Comparison of ENCODE assay signal across 23 cellular contexts in genomic region chr11:78722786-78723185, GRCh38.
"Had no signal": no experiment of that assay in that cellular context is flagged by ENCODE, and none has a peak within 500 bp of the region (broad histone marks: within the 10 kb centered on the region; RNA-seq: fewer than 3 reads in every experiment).

No MANE protein-coding gene starts in this region.

- H3K4me1 ChIP-seq: ascending aorta, prostate gland, right atrium auricular region, spleen, testis had no signal

- H3K36me3 ChIP-seq: neutrophil, ovary, prostate gland, right atrium auricular region, spleen had no signal

- H3K9me3 ChIP-seq: ascending aorta, neutrophil, ovary, prostate gland, right atrium auricular region, spleen, testis had no signal

- H3K4me3 Mint-ChIP-seq: activated CD8-positive, alpha-beta T cell treated with anti-CD3 and anti-CD28 coated beads, Interleukin-2, amount 10 ng/mL, durations not matched to agents 7 days and 5 days; activated naive CD4-positive, alpha-beta T cell treated with anti-CD3 and anti-CD28 coated beads, Interleukin-2, amount 50 U/mL, for 24 hours; activated T-helper 1 cell treated with anti-CD3 and anti-CD28 coated beads, Interleukin-12 subunit alpha, Interleukin-12 subunit beta, Interleukin-2, Interleukin-4 antibody, amounts not matched to agents 30 ng/mL and 10 ng/mL and 1 ng/mL, durations not matched to agents 14 hours and 24 hours and 36 hours; immature natural killer cell; memory B cell; nephron; type B pancreatic cell had no signal

- DNase-seq: activated CD4-positive, alpha-beta T cell treated with anti-CD3 and anti-CD28 coated beads for 1 hour; activated CD4-positive, alpha-beta T cell treated with anti-CD3 and anti-CD28 coated beads, Interleukin-2, amount 50 U/mL, for 1 hour; activated CD8-positive, alpha-beta T cell treated with anti-CD3 and anti-CD28 coated beads, Interleukin-2, amount 10 ng/mL, durations not matched to agents 7 days and 5 days; activated gamma-delta T cell treated with Interleukin-2 at 50 U/mL for 16 hours; foreskin fibroblast; immature natural killer cell; left ventricle myocardium superior; ovary; spleen; stimulated activated CD4-positive, alpha-beta T cell treated with anti-CD3 and anti-CD28 coated beads, Interleukin-4, amount 100 ng/mL, for 1 hour; stimulated activated naive CD4-positive, alpha-beta T cell; T-helper 1 cell; testis had no signal

- H3K36me3 Mint-ChIP-seq: activated naive CD4-positive, alpha-beta T cell treated with anti-CD3 and anti-CD28 coated beads, Interleukin-2, amount 50 U/mL, for 24 hours; immature natural killer cell; memory B cell had no signal

- H3K27ac Mint-ChIP-seq: activated CD8-positive, alpha-beta T cell treated with anti-CD3 and anti-CD28 coated beads, Interleukin-2, amount 10 ng/mL, durations not matched to agents 7 days and 5 days; activated naive CD4-positive, alpha-beta T cell treated with anti-CD3 and anti-CD28 coated beads, Interleukin-2, amount 50 U/mL, for 24 hours; activated T-helper 1 cell treated with anti-CD3 and anti-CD28 coated beads, Interleukin-12 subunit alpha, Interleukin-12 subunit beta, Interleukin-2, Interleukin-4 antibody, amounts not matched to agents 30 ng/mL and 10 ng/mL and 1 ng/mL, durations not matched to agents 14 hours and 24 hours and 36 hours; immature natural killer cell; memory B cell; nephron; type B pancreatic cell had no signal

- H3K27ac ChIP-seq: ascending aorta, epithelial cell of prostate, neutrophil, ovary, prostate gland, right atrium auricular region, spleen, testis had no signal

- H3K4me1 Mint-ChIP-seq: activated naive CD4-positive, alpha-beta T cell treated with anti-CD3 and anti-CD28 coated beads, Interleukin-2, amount 50 U/mL, for 24 hours; immature natural killer cell; memory B cell; nephron had no signal

- H3K4me3 ChIP-seq: ascending aorta, ovary, prostate gland, right atrium auricular region, spleen, testis had no signal

- H3K27me3 ChIP-seq: ascending aorta, ovary, right atrium auricular region, spleen, testis had no signal

- H3K27me3 Mint-ChIP-seq: type B pancreatic cell had no signal

- H3K9me3 Mint-ChIP-seq: activated naive CD4-positive, alpha-beta T cell treated with anti-CD3 and anti-CD28 coated beads, Interleukin-2, amount 50 U/mL, for 24 hours; activated T-helper 1 cell treated with anti-CD3 and anti-CD28 coated beads, Interleukin-12 subunit alpha, Interleukin-12 subunit beta, Interleukin-2, Interleukin-4 antibody, amounts not matched to agents 30 ng/mL and 10 ng/mL and 1 ng/mL, durations not matched to agents 14 hours and 24 hours and 36 hours; immature natural killer cell; memory B cell; nephron; type B pancreatic cell had no signal
